Comparison of ENCODE assay signal across 1 cellular context in the genomic region with DNA sequence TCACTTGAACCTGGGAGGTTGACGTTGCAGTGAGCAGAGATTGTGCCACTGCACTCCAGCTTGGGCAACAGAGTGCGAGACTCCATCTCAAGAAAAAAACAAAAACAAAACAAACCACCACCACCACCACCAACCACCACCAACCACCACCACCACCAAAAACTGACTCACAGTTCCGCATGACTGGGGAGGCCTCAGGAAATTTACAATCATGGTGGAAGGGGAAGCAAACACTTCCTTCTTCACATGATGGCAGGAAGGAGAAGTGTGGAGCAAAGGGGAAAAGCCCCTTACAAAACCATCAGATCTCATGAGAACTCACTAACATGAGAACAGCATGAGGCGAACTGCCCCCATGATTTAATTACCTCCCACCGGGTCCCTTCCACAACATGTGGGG.
TF ChIP-seq lines count a peak whose summit lies in the region.

No MANE protein-coding gene starts in this region.

TF ChIP-seq in GM12878, 131 proteins besides CTCF, POLR2A, EP300 and RAD21:
- 0 out of 2 replicates have a peak, but pooled peaks have one; percentile 22 for TF ChIP-seq RUNX3 (IDR thresholded peaks at IDR 0.05; ENCODE audit: low read length)
- peak in 1 of 2 experiments; percentile 18; a peak in 1 of 4 replicates for TF ChIP-seq IKZF2 (IDR thresholded peaks at IDR 0.05)
